1 cellular context compared by ENCODE assay signal in genomic region chr19:952680-953500, GRCh38.
A peak's percentile ranks its signal among the peaks of the same experiment; 100 is the strongest.
TF ChIP-seq lines count a peak whose summit lies in the region.

No MANE protein-coding gene starts in this region.

TF ChIP-seq in HepG2, 621 proteins besides CTCF, POLR2A, EP300 and RAD21 (continued from another document and continues in another):
- TF ChIP-seq PRDM10 (CRISPR knock-in tag; IDR thresholded peaks at IDR 0.05; ENCODE audit: low read depth) = peak; percentile 90
- TF ChIP-seq ZNF747 (CRISPR knock-in tag; IDR thresholded peaks at IDR 0.05; ENCODE audit: borderline replicate concordance) = peak; percentile 95
- TF ChIP-seq ZFP36L2 (CRISPR knock-in tag; IDR thresholded peaks at IDR 0.05) = no peak
- peak; percentile 66; the same call in 1 of the 2 replicates for TF ChIP-seq MEIS1 (CRISPR knock-in tag; IDR thresholded peaks at IDR 0.05; ENCODE audit: borderline replicate concordance)
- 0 out of 2 replicates have a peak, but pooled peaks have one; percentile 34 for TF ChIP-seq NFE2L1 (CRISPR knock-in tag; IDR thresholded peaks at IDR 0.05; ENCODE audit: borderline replicate concordance)
- peak; percentile 89 for TF ChIP-seq SOX13 (IDR thresholded peaks at IDR 0.05)
- peak; percentile 82 to 88; a peak in 2 of 4 replicates for TF ChIP-seq SOX13 (CRISPR knock-in tag; conservative IDR thresholded peaks at IDR 0.05 in 1 of 2, IDR thresholded peaks at IDR 0.05 in 1 of 2)
- TF ChIP-seq NCOA5 (CRISPR knock-in tag; IDR thresholded peaks at IDR 0.05) = no peak
- TF ChIP-seq, protein P1, sequence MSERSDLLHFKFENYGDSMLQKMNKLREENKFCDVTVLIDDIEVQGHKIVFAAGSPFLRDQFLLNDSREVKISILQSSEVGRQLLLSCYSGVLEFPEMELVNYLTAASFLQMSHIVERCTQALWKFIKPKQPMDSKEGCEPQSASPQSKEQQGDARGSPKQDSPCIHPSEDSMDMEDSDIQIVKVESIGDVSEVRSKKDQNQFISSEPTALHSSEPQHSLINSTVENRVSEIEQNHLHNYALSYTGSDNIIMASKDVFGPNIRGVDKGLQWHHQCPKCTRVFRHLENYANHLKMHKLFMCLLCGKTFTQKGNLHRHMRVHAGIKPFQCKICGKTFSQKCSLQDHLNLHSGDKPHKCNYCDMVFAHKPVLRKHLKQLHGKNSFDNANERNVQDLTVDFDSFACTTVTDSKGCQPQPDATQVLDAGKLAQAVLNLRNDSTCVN (CRISPR knock-in tag; IDR thresholded peaks at IDR 0.05; ENCODE audit: borderline replicate concordance) = peak; percentile 59; the same call in 1 of the 2 replicates
- TF ChIP-seq ZSCAN25 (CRISPR knock-in tag; IDR thresholded peaks at IDR 0.05) = peak; percentile 95
- no peak for TF ChIP-seq PBX2 (CRISPR knock-in tag; IDR thresholded peaks at IDR 0.05)
- no peak for TF ChIP-seq ZNF562 (CRISPR knock-in tag; IDR thresholded peaks at IDR 0.05; ENCODE audit: borderline replicate concordance)
- TF ChIP-seq HES4 (CRISPR knock-in tag; IDR thresholded peaks at IDR 0.05; ENCODE audit: borderline replicate concordance) = 0 out of 2 replicates have a peak, but pooled peaks have one; percentile 7
- peak; percentile 96 for TF ChIP-seq SP5 (CRISPR knock-in tag; IDR thresholded peaks at IDR 0.05; ENCODE audit: borderline replicate concordance, low read depth)
- no peak; the same call in 1 of the 2 replicates for TF ChIP-seq ZNF678 (CRISPR knock-in tag; IDR thresholded peaks at IDR 0.05)
- TF ChIP-seq NBN (conservative IDR thresholded peaks at IDR 0.05) = no peak
- peak; percentile 83 for TF ChIP-seq MLX (CRISPR knock-in tag; IDR thresholded peaks at IDR 0.05)
- TF ChIP-seq, protein P2, sequence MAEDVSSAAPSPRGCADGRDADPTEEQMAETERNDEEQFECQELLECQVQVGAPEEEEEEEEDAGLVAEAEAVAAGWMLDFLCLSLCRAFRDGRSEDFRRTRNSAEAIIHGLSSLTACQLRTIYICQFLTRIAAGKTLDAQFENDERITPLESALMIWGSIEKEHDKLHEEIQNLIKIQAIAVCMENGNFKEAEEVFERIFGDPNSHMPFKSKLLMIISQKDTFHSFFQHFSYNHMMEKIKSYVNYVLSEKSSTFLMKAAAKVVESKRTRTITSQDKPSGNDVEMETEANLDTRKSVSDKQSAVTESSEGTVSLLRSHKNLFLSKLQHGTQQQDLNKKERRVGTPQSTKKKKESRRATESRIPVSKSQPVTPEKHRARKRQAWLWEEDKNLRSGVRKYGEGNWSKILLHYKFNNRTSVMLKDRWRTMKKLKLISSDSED (CRISPR knock-in tag; IDR thresholded peaks at IDR 0.05) = no peak
- peak; percentile 72 for TF ChIP-seq ZNF143 (CRISPR knock-in tag; IDR thresholded peaks at IDR 0.05)
- TF ChIP-seq ZNF512B (CRISPR knock-in tag; IDR thresholded peaks at IDR 0.05; ENCODE audit: borderline replicate concordance) = no peak
- no peak for TF ChIP-seq ZNF7 (CRISPR knock-in tag; IDR thresholded peaks at IDR 0.05)
- no peak for TF ChIP-seq ZNF230 (CRISPR knock-in tag; IDR thresholded peaks at IDR 0.05)
- TF ChIP-seq KDM2A (CRISPR knock-in tag; IDR thresholded peaks at IDR 0.05; ENCODE audit: borderline replicate concordance, low read depth) = peak; percentile 68
- TF ChIP-seq MIXL1 (CRISPR knock-in tag; IDR thresholded peaks at IDR 0.05) = peak; percentile 51; the same call in 1 of the 2 replicates
- TF ChIP-seq, protein P3, sequence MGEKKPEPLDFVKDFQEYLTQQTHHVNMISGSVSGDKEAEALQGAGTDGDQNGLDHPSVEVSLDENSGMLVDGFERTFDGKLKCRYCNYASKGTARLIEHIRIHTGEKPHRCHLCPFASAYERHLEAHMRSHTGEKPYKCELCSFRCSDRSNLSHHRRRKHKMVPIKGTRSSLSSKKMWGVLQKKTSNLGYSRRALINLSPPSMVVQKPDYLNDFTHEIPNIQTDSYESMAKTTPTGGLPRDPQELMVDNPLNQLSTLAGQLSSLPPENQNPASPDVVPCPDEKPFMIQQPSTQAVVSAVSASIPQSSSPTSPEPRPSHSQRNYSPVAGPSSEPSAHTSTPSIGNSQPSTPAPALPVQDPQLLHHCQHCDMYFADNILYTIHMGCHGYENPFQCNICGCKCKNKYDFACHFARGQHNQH (CRISPR knock-in tag; IDR thresholded peaks at IDR 0.05) = peak; percentile 97
- no peak for TF ChIP-seq ZIK1 (CRISPR knock-in tag; IDR thresholded peaks at IDR 0.05; ENCODE audit: borderline replicate concordance, low read depth)
- TF ChIP-seq, protein P4, sequence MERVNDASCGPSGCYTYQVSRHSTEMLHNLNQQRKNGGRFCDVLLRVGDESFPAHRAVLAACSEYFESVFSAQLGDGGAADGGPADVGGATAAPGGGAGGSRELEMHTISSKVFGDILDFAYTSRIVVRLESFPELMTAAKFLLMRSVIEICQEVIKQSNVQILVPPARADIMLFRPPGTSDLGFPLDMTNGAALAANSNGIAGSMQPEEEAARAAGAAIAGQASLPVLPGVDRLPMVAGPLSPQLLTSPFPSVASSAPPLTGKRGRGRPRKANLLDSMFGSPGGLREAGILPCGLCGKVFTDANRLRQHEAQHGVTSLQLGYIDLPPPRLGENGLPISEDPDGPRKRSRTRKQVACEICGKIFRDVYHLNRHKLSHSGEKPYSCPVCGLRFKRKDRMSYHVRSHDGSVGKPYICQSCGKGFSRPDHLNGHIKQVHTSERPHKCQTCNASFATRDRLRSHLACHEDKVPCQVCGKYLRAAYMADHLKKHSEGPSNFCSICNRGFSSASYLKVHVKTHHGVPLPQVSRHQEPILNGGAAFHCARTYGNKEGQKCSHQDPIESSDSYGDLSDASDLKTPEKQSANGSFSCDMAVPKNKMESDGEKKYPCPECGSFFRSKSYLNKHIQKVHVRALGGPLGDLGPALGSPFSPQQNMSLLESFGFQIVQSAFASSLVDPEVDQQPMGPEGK (CRISPR knock-in tag; IDR thresholded peaks at IDR 0.05) = peak; percentile 100
- 0 out of 2 replicates have a peak, but pooled peaks have one; percentile 12 for TF ChIP-seq ZNF501 (CRISPR knock-in tag; IDR thresholded peaks at IDR 0.05)
- 0 out of 2 replicates have a peak, but pooled peaks have one; percentile 22 for TF ChIP-seq SRY (CRISPR knock-in tag; IDR thresholded peaks at IDR 0.05)
- no peak; the same call in 1 of the 2 replicates for TF ChIP-seq DR1 (CRISPR knock-in tag; IDR thresholded peaks at IDR 0.05)
- TF ChIP-seq BRD4 (CRISPR knock-in tag; IDR thresholded peaks at IDR 0.05) = peak; percentile 62
- peak; percentile 66; the same call in 1 of the 2 replicates for TF ChIP-seq ZNF292 (CRISPR knock-in tag; IDR thresholded peaks at IDR 0.05; ENCODE audit: borderline replicate concordance, low read depth)
- TF ChIP-seq, protein P5, sequence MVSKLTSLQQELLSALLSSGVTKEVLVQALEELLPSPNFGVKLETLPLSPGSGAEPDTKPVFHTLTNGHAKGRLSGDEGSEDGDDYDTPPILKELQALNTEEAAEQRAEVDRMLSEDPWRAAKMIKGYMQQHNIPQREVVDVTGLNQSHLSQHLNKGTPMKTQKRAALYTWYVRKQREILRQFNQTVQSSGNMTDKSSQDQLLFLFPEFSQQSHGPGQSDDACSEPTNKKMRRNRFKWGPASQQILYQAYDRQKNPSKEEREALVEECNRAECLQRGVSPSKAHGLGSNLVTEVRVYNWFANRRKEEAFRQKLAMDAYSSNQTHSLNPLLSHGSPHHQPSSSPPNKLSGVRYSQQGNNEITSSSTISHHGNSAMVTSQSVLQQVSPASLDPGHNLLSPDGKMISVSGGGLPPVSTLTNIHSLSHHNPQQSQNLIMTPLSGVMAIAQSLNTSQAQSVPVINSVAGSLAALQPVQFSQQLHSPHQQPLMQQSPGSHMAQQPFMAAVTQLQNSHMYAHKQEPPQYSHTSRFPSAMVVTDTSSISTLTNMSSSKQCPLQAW (CRISPR knock-in tag; IDR thresholded peaks at IDR 0.05) = peak; percentile 72
- TF ChIP-seq, protein P6, sequence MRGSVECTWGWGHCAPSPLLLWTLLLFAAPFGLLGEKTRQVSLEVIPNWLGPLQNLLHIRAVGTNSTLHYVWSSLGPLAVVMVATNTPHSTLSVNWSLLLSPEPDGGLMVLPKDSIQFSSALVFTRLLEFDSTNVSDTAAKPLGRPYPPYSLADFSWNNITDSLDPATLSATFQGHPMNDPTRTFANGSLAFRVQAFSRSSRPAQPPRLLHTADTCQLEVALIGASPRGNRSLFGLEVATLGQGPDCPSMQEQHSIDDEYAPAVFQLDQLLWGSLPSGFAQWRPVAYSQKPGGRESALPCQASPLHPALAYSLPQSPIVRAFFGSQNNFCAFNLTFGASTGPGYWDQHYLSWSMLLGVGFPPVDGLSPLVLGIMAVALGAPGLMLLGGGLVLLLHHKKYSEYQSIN (CRISPR knock-in tag; IDR thresholded peaks at IDR 0.05; ENCODE audit: borderline replicate concordance) = no peak
- peak; percentile 52; the same call in 1 of the 2 replicates for TF ChIP-seq CHD2 (IDR thresholded peaks at IDR 0.05; ENCODE audit: low read depth, low read length)
- TF ChIP-seq ZNF879 (CRISPR knock-in tag; IDR thresholded peaks at IDR 0.05) = 0 out of 2 replicates have a peak, but pooled peaks have one; percentile 35
- TF ChIP-seq LRRFIP1 (CRISPR knock-in tag; conservative IDR thresholded peaks at IDR 0.05) = no peak
- no peak for TF ChIP-seq ATF7-NPFF (CRISPR knock-in tag; IDR thresholded peaks at IDR 0.05; ENCODE audit: low read depth)
